Comparison of ENCODE assay signal across 14 cellular contexts in genomic region chr3:58120075-58120812, GRCh38.
DNase-seq lines count a peak whose midpoint lies in the region; ATAC-seq, FAIRE-seq and TF ChIP-seq lines count a peak whose summit lies in the region.
"Had no signal": no experiment of that assay in that cellular context is flagged by ENCODE, and none has a peak within 500 bp of the region (broad histone marks: within the 10 kb centered on the region; RNA-seq: fewer than 3 reads in every experiment).

No MANE protein-coding gene starts in this region.

- CTCF ChIA-PET in HepG2 (lab: Yijun Ruan, JAX; ENCODE audit: low intra/inter-chr PET ratio, low total read pairs) (no interaction called here), endothelial cell of umbilical vein (lab: Charles Lee) (interaction anchor here (1.2 to 1.6 kb wide), 2 partner anchors 112 to 113 kb away, joined by 3 to 6 read pairs; partner anchors contain the start of gene FLNB)

- in situ Hi-C loops in HepG2 (cut with HindIII; ENCODE audit: extremely low pct_ligation_motif_present, low pct_unique_long_range_greater_than_20kb): no loop called here

- TF ChIP-seq RAD21 in liver (IDR thresholded peaks at IDR 0.05) (peak in 1 of 2 donors; percentile 48), HepG2 (CRISPR knock-in tag; IDR thresholded peaks at IDR 0.05) (no peak)

- TF ChIP-seq EP300 in HepG2 (IDR thresholded peaks at IDR 0.05; ENCODE audit: low read depth in 2 of 2, low read length in 2 of 2): no peak
- no peak for TF ChIP-seq EP300 in HepG2 (CRISPR knock-in tag; IDR thresholded peaks at IDR 0.05; ENCODE audit: borderline replicate concordance)

- no peak overlapping the region for H3K9ac ChIP-seq in liver (ENCODE audit: low read depth in 1 of 2, low read length in 2 of 2)
- H3K9ac ChIP-seq in HepG2 (ENCODE audit: insufficient read depth, low read depth, low read length): no peak overlapping the region
- no peak overlapping the region for H3K9ac ChIP-seq in endothelial cell of umbilical vein (replicated peaks; ENCODE audit: extremely low read depth, insufficient read depth, low read length)
- no peak overlapping the region for H3K9ac ChIP-seq in muscle layer of colon (ENCODE audit: low read length)
- no peak overlapping the region for H3K9ac ChIP-seq in smooth muscle cell (ENCODE audit: low read depth)

- H3K4me2 ChIP-seq in HepG2 (ENCODE audit: low read depth, low read length) (no peak overlapping the region), endothelial cell of umbilical vein (ENCODE audit: insufficient read depth, low read length) (peak overlapping the region; percentile 6), smooth muscle cell (no peak overlapping the region)

- H3K9me1 ChIP-seq in endothelial cell of umbilical vein (replicated peaks; ENCODE audit: control insufficient read depth, extremely low read depth, insufficient read depth, low read length): no peaks in the 10 kb centered on the region

- H3K4me3 ChIP-seq in liver (ENCODE audit: low read depth in 1 of 3, low read length in 3 of 3) (no peak overlapping the region), HepG2 (replicated peaks in 1 of 3; ENCODE audit: insufficient read depth in 1 of 3, low read depth in 2 of 3, low read length in 3 of 3) (no peak overlapping the region), endothelial cell of umbilical vein (replicated peaks in 1 of 3; ENCODE audit: insufficient read depth in 1 of 3, low read depth in 1 of 3, low read length in 3 of 3) (no peak overlapping the region), muscle layer of colon (ENCODE audit: low read depth in 1 of 2, low read length in 2 of 2) (no peak overlapping the region), smooth muscle cell (no peak overlapping the region)

- intact Hi-C loops in HepG2 (cut with micrococcal nuclease; ENCODE audit: unreplicated experiment) (no loop called here), endothelial cell of umbilical vein (cut with micrococcal nuclease) (no loop called here)

- FAIRE-seq in HepG2 (lab: Jason Lieb, UNC) (no peak), endothelial cell of umbilical vein (lab: Jason Lieb, UNC) (peak; percentile 59)

- POLR2A ChIA-PET in HepG2 (lab: Yijun Ruan, JAX): interaction anchor here (1.8 kb wide), 1 partner anchor 17 kb away, joined by 5 read pairs; no protein-coding TSS in a partner anchor
- POLR2A ChIA-PET in endothelial cell of umbilical vein (lab: Charles Lee): interaction anchor here (0.7 kb wide), 1 partner anchor 78 kb away, joined by 3 read pairs; no protein-coding TSS in a partner anchor

- H2AFZ ChIP-seq in HepG2 (ENCODE audit: low read length) (no peak overlapping the region), endothelial cell of umbilical vein (ENCODE audit: low read depth, low read length) (no peak overlapping the region), smooth muscle cell (ENCODE audit: low read depth) (no peak overlapping the region)

- dilution Hi-C loops in endothelial cell of umbilical vein (cut with MboI; ENCODE audit: extremely low pct_ligation_motif_present, low sequenced_read_pairs): no loop called here

- BruUV-seq in HepG2 (replicated peaks; lab: Mats Ljungman, UMichigan) (no TSS peak), endothelial cell of umbilical vein (replicated peaks; lab: Mats Ljungman, UMichigan) (no TSS peak)

- H3K27ac ChIP-seq in liver (ENCODE audit: low read depth in 1 of 2, low read length in 2 of 2): peak overlapping the region; percentile 22 to 25
- no peak overlapping the region for H3K27ac ChIP-seq in HepG2 (ENCODE audit: extremely low read length, insufficient read depth, low read length)
- H3K27ac ChIP-seq in endothelial cell of umbilical vein (ENCODE audit: insufficient read depth, low read depth, low read length): no peak overlapping the region
- peak overlapping the region; percentile 63 for H3K27ac ChIP-seq in muscle layer of colon (ENCODE audit: low read depth, low read length)
- no peak overlapping the region for H3K27ac ChIP-seq in smooth muscle cell (ENCODE audit: low read depth)

- H3K79me2 ChIP-seq in HepG2 (ENCODE audit: insufficient read depth, low read length) (no peaks in the 10 kb centered on the region), endothelial cell of umbilical vein (ENCODE audit: control insufficient read depth, insufficient read depth, low read length) (peaks cover 55% of the 10 kb centered on the region), smooth muscle cell (ENCODE audit: low read depth) (peaks cover 13% of the 10 kb centered on the region)

- H4K20me1 ChIP-seq in HepG2 (ENCODE audit: insufficient read depth, low read length) (no peaks in the 10 kb centered on the region), endothelial cell of umbilical vein (replicated peaks; ENCODE audit: control insufficient read depth, extremely low read depth, insufficient read depth, low read length) (no peaks in the 10 kb centered on the region), smooth muscle cell (ENCODE audit: low read depth) (peaks cover 39% of the 10 kb centered on the region)

- ATAC-seq in HepG2 (no peak), HG03378 (IDR thresholded peaks at IDR 0.05; ENCODE audit: unreplicated experiment) (no peak)
- ATAC-seq: HCT116 had no signal

- H3K36me3 ChIP-seq in liver (ENCODE audit: control insufficient read depth in 4 of 4, insufficient read depth in 3 of 4, low read depth in 1 of 4, low read length in 3 of 4) (peaks cover 5 to 37% (median 32%) of the 10 kb centered on the region in 4 donors), HepG2 (replicated peaks in 1 of 2; ENCODE audit: control insufficient read depth in 1 of 2, insufficient read depth in 2 of 2, low read length in 2 of 2) (peaks cover 55 to 96% of the 10 kb centered on the region in 2 experiments), endothelial cell of umbilical vein (ENCODE audit: control insufficient read depth in 2 of 2, extremely low read depth in 1 of 2, insufficient read depth in 2 of 2, low read length in 2 of 2) (peaks cover 47 to 68% of the 10 kb centered on the region in 2 experiments), muscle layer of colon (ENCODE audit: insufficient read depth, low read length) (peaks cover 68% of the 10 kb centered on the region), smooth muscle cell (ENCODE audit: low read depth) (peaks cover 27% of the 10 kb centered on the region)

- WGBS in liver: 41% methylated on average over 10 of the region's 10 CpGs
- 99% methylated on average over 9 of the region's 10 CpGs for WGBS in HepG2 (ENCODE audit: low lambda C conversion rate)
- WGBS in smooth muscle cell (ENCODE audit: low lambda C conversion rate): 95% methylated on average over 10 of the region's 10 CpGs

- no peak for TF ChIP-seq CTCF in liver (IDR thresholded peaks at IDR 0.05; ENCODE audit: low read depth, low read length, missing input control)
- no peak for TF ChIP-seq CTCF in HepG2 (CRISPR knock-in tag; IDR thresholded peaks at IDR 0.05)
- TF ChIP-seq CTCF in endothelial cell of umbilical vein (IDR thresholded peaks at IDR 0.05; ENCODE audit: extremely low read depth in 1 of 2, insufficient read depth in 1 of 2, low read depth in 1 of 2, low read length in 2 of 2): no peak
- TF ChIP-seq CTCF in smooth muscle cell (IDR thresholded peaks at IDR 0.05; ENCODE audit: borderline replicate concordance, insufficient read depth, poor library complexity, severe bottlenecking): no peak

- TF ChIP-seq POLR2A in HepG2 (IDR thresholded peaks at IDR 0.05; ENCODE audit: insufficient read depth in 1 of 2, low read depth in 2 of 2, low read length in 2 of 2) (no peak), endothelial cell of umbilical vein (IDR thresholded peaks at IDR 0.05; ENCODE audit: low read depth, low read length) (no peak)

- DNase-seq in HepG2 (ENCODE audit: low spot score): no peak
- DNase-seq in endothelial cell of umbilical vein (ENCODE audit: low read depth, low spot score): peak; percentile 33
- DNase-seq in smooth muscle cell (lab: John Stamatoyannopoulos, UW; ENCODE audit: unreplicated experiment): no peak
- DNase-seq in hypothalamus (lab: John Stamatoyannopoulos, UW): no peak
- DNase-seq in GF-D8 (lab: John Stamatoyannopoulos, UW): no peak
- DNase-seq: activated CD4-positive, alpha-beta T cell treated with anti-CD3 and anti-CD28 coated beads for 4 hours; DND-41; NCI-H2029; NK-92 treated with Interleukin-12 subunit alpha and Interleukin-12 subunit beta, amount 100 ng/mL, for 24 hours; SW 1271 had no signal

- H3K27me3 ChIP-seq in liver (ENCODE audit: control insufficient read depth in 4 of 4, insufficient read depth in 4 of 4, low read length in 3 of 4): no peaks in the 10 kb centered on the region
- no peaks in the 10 kb centered on the region for H3K27me3 ChIP-seq in HepG2 (ENCODE audit: control insufficient read depth in 1 of 2, insufficient read depth in 2 of 2, low read length in 2 of 2)
- H3K27me3 ChIP-seq in endothelial cell of umbilical vein (ENCODE audit: control insufficient read depth in 2 of 2, insufficient read depth in 2 of 2, low read length in 2 of 2): no peaks in the 10 kb centered on the region
- no peaks in the 10 kb centered on the region for H3K27me3 ChIP-seq in muscle layer of colon (ENCODE audit: control insufficient read depth in 1 of 2, insufficient read depth in 2 of 2, low read length in 2 of 2)
- H3K27me3 ChIP-seq in smooth muscle cell (ENCODE audit: low read depth): no peaks in the 10 kb centered on the region

- H3K9me3 ChIP-seq in liver (ENCODE audit: control insufficient read depth in 4 of 4, low read length in 3 of 4) (no peaks in the 10 kb centered on the region), HepG2 (ENCODE audit: low read length) (no peaks in the 10 kb centered on the region), endothelial cell of umbilical vein (replicated peaks; ENCODE audit: control insufficient read depth, insufficient read depth, low read length) (no peaks in the 10 kb centered on the region), muscle layer of colon (ENCODE audit: low read length) (no peaks in the 10 kb centered on the region), smooth muscle cell (replicated peaks; ENCODE audit: low read depth) (no peaks in the 10 kb centered on the region)

- peaks cover 16 to 52% (median 45%) of the 10 kb centered on the region in 4 donors for H3K4me1 ChIP-seq in liver (ENCODE audit: control insufficient read depth in 4 of 4, insufficient read depth in 4 of 4, low read length in 3 of 4)
- peaks cover 18% of the 10 kb centered on the region; the same call in 1 of the 2 replicates for H3K4me1 ChIP-seq in HepG2 (ENCODE audit: insufficient read depth, low read length)
- H3K4me1 ChIP-seq in endothelial cell of umbilical vein (ENCODE audit: control insufficient read depth, extremely low read depth, insufficient read depth, low read length): peaks cover 55% of the 10 kb centered on the region
- H3K4me1 ChIP-seq in muscle layer of colon (ENCODE audit: insufficient read depth, low read length): peaks cover 50% of the 10 kb centered on the region
- no peaks in the 10 kb centered on the region for H3K4me1 ChIP-seq in smooth muscle cell (ENCODE audit: low read depth)

- peaks cover 4% of the 10 kb centered on the region for H3F3A ChIP-seq in smooth muscle cell (ENCODE audit: low read depth)

TF ChIP-seq in liver, 16 proteins besides CTCF, POLR2A, EP300 and RAD21 (continues in another document):
- TF ChIP-seq NR2F2 (IDR thresholded peaks at IDR 0.05): peak; percentile 97
- TF ChIP-seq SP1 (IDR thresholded peaks at IDR 0.05): peak; percentile 43

TF ChIP-seq in HepG2, 621 proteins besides CTCF, POLR2A, EP300 and RAD21 (continues in another document):
- no peak for TF ChIP-seq HNRNPUL1 (IDR thresholded peaks at IDR 0.05; ENCODE audit: low read depth, low read length)

Comparison
In these comparisons a context has a peak if more than half of its experiments do, and no peak if none do; other contexts are left out.
1. H3K27ac ChIP-seq: peak in liver (2 of 2) and muscle layer of colon (single experiment); none in HepG2 (single experiment), endothelial cell of umbilical vein (single experiment) and smooth muscle cell (single experiment).